11 cellular contexts compared by ENCODE assay signal in genomic region chr1:22993220-22993795, GRCh38. TPM values are rescaled to one million over a fixed set of nuclear protein-coding genes. Genes with fewer than 3 reads are reported as not detected.
A peak's percentile ranks its signal among the peaks of the same experiment; 100 is the strongest.
DNase-seq lines count a peak whose midpoint lies in the region; ATAC-seq, FAIRE-seq and TF ChIP-seq lines count a peak whose summit lies in the region.
"Not testable (repeated sequence)": the region's sequence is repeated elsewhere in the genome, so short reads cannot be mapped to it uniquely, and the experiment has no call there.
"Had no signal": no experiment of that assay in that cellular context is flagged by ENCODE, and none has a peak within 500 bp of the region (broad histone marks: within the 10 kb centered on the region; RNA-seq: fewer than 3 reads in every experiment).

No MANE protein-coding gene starts in this region.

- CTCF ChIA-PET in A549 (lab: Yijun Ruan, JAX): interaction anchor here (1.5 kb wide), 1 partner anchor 16 kb away, joined by 3 read pairs; no protein-coding TSS in a partner anchor
- CTCF ChIA-PET in HCT116 (lab: Charles Lee); HepG2 (lab: Yijun Ruan, JAX; ENCODE audit: low intra/inter-chr PET ratio, low total read pairs): not testable (repeated sequence)

- not testable (repeated sequence) for H3K27me3 ChIP-seq in HCT116 (ENCODE audit: insufficient read depth, low read length); HepG2 (ENCODE audit: control insufficient read depth in 1 of 2, insufficient read depth in 2 of 2, low read length in 2 of 2)

- H3K4me1 ChIP-seq in A549; HCT116 (ENCODE audit: control insufficient read depth in 1 of 2, insufficient read depth in 2 of 2, low read length in 2 of 2); HepG2 (ENCODE audit: insufficient read depth, low read length): not testable (repeated sequence)

- H3K9me2 ChIP-seq in HCT116 (ENCODE audit: insufficient read depth): not testable (repeated sequence)

- not testable (repeated sequence) for TF ChIP-seq RAD21 in A549 (conservative IDR thresholded peaks at IDR 0.05 in 1 of 2, IDR thresholded peaks at IDR 0.05 in 1 of 2); HCT116 (IDR thresholded peaks at IDR 0.05; ENCODE audit: low read depth); HepG2 (CRISPR knock-in tag; IDR thresholded peaks at IDR 0.05)

- H3K36me3 ChIP-seq in HCT116 (ENCODE audit: control insufficient read depth in 1 of 2, insufficient read depth in 2 of 2, low read length in 2 of 2); HepG2 (replicated peaks in 1 of 2; ENCODE audit: control insufficient read depth in 1 of 2, insufficient read depth in 2 of 2, low read length in 2 of 2): not testable (repeated sequence)

- H3K79me2 ChIP-seq in HCT116 (ENCODE audit: insufficient read depth, low read length); HepG2 (ENCODE audit: insufficient read depth, low read length): not testable (repeated sequence)

- H4K20me1 ChIP-seq in HCT116 (ENCODE audit: insufficient read depth); HepG2 (ENCODE audit: insufficient read depth, low read length): not testable (repeated sequence)

- not testable (repeated sequence) for H3K4me3 ChIP-seq in A549; HCT116 (replicated peaks in 1 of 2; ENCODE audit: low read depth in 1 of 2, low read length in 2 of 2); NB4 (ENCODE audit: low read depth, low read length); HepG2 (replicated peaks in 1 of 3; ENCODE audit: insufficient read depth in 1 of 3, low read depth in 2 of 3, low read length in 3 of 3)

- 62% methylated on average over 6 of the region's 6 CpGs for WGBS in A549 (ENCODE audit: missing lambda C conversion rate)
- 44% methylated on average over 6 of the region's 6 CpGs for WGBS in HepG2 (ENCODE audit: low lambda C conversion rate)

- not testable (repeated sequence) for TF ChIP-seq POLR2A in A549 (IDR thresholded peaks at IDR 0.05; ENCODE audit: low read length); HCT116 (IDR thresholded peaks at IDR 0.05; ENCODE audit: borderline replicate concordance, extremely low read depth, insufficient read depth, insufficient read length); NB4 (IDR thresholded peaks at IDR 0.05; ENCODE audit: extremely low read depth, insufficient read length); HepG2 (IDR thresholded peaks at IDR 0.05; ENCODE audit: insufficient read depth in 1 of 2, low read depth in 2 of 2, low read length in 2 of 2)

- not testable (repeated sequence) for FAIRE-seq in A549 (lab: Jason Lieb, UNC); HepG2 (lab: Jason Lieb, UNC)

- not testable (repeated sequence) for BruUV-seq in HCT116 (replicated peaks; lab: Mats Ljungman, UMichigan); HepG2 (replicated peaks; lab: Mats Ljungman, UMichigan)

- DNase-seq in A549 (ENCODE audit: low read depth in 1 of 2, low spot score in 1 of 2); HepG2 (ENCODE audit: low spot score): not testable (repeated sequence)
- DNase-seq in ELR (ENCODE audit: low read depth) (peak; percentile 37), HCT116 (ENCODE audit: low read depth, low spot score) (peak; percentile 21), NB4 (ENCODE audit: low read depth) (peak; percentile 14), NCI-H226 (peak; percentile 7), OCI-M1 (lab: John Stamatoyannopoulos, UW) (peak; percentile 50), RKO (ENCODE audit: low spot score) (peak; percentile 22)

- ATAC-seq in A549, HCT116, HepG2: not testable (repeated sequence)

- not testable (repeated sequence) for H3K27ac ChIP-seq in A549; HCT116 (ENCODE audit: low read depth, low read length); HepG2 (ENCODE audit: extremely low read length, insufficient read depth, low read length)

- not testable (repeated sequence) for H2AFZ ChIP-seq in HCT116 (ENCODE audit: low read depth, low read length, poor library complexity, severe bottlenecking); HepG2 (ENCODE audit: low read length)

- in situ Hi-C loops in HepG2 (cut with HindIII; ENCODE audit: extremely low pct_ligation_motif_present, low pct_unique_long_range_greater_than_20kb): not testable (repeated sequence)

- RAD21 ChIA-PET in HCT116 (lab: Charles Lee; ENCODE audit: low non-redundant PET in 1 of 2, low total read pairs in 2 of 2, uncharacterized antibody in 2 of 2, unreplicated experiment in 2 of 2): not testable (repeated sequence)

- intact Hi-C loops in HCT116 (cut with micrococcal nuclease); HepG2 (cut with micrococcal nuclease; ENCODE audit: unreplicated experiment): not testable (repeated sequence)

- H3K9me3 ChIP-seq in A549: peaks cover 19% of the 10 kb centered on the region; the same call in 2 of the 3 replicates
- H3K9me3 ChIP-seq in HCT116 (ENCODE audit: control insufficient read depth in 1 of 2, insufficient read depth in 1 of 2, low read depth in 1 of 2, low read length in 2 of 2); HepG2 (ENCODE audit: low read length): not testable (repeated sequence)

- H3K4me2 ChIP-seq in A549; HCT116 (ENCODE audit: low read length); HepG2 (ENCODE audit: low read depth, low read length): not testable (repeated sequence)

- POLR2A ChIA-PET in A549 (lab: Yijun Ruan, JAX); HCT116 (lab: Charles Lee); HepG2 (lab: Yijun Ruan, JAX): not testable (repeated sequence)

- H3K9ac ChIP-seq in HCT116 (ENCODE audit: low read length); HepG2 (ENCODE audit: insufficient read depth, low read depth, low read length): not testable (repeated sequence)

- TF ChIP-seq CTCF in A549 (IDR thresholded peaks at IDR 0.05); HCT116 (IDR thresholded peaks at IDR 0.05 in 2 of 3, conservative IDR thresholded peaks at IDR 0.05 in 1 of 3; ENCODE audit: borderline replicate concordance in 1 of 3, insufficient read depth in 1 of 3, low read depth in 2 of 3, low read length in 2 of 3); NB4 (IDR thresholded peaks at IDR 0.05; ENCODE audit: low read depth, low read length); HepG2 (CRISPR knock-in tag; IDR thresholded peaks at IDR 0.05): not testable (repeated sequence)

- not testable (repeated sequence) for TF ChIP-seq EP300 in A549 (IDR thresholded peaks at IDR 0.05); HepG2 (IDR thresholded peaks at IDR 0.05; ENCODE audit: low read depth in 2 of 2, low read length in 2 of 2); HepG2 (CRISPR knock-in tag; IDR thresholded peaks at IDR 0.05; ENCODE audit: borderline replicate concordance)

RNA-seq across cellular contexts. Expression of gene LACTBL1, which starts 20.6 kb away (rescaled TPM):
- polyA plus RNA-seq in A549 (2011; rRNA removed) (not detected in 2 replicates), A549 (2017; fragmentation: RNase III; extraction: RNeasy Plus Mini Kit Qiagen cat#74134 plus additional on column Dnase treatment) (not detected in 3 replicates), HepG2 (2011; rRNA removed) (0.12 and 0.37 TPM in 2 replicates)
- not detected in 2 replicates for polyA plus RNA-seq in A549 (2012; cell fraction: cytosol; rRNA removed)
- not detected in 2 replicates for polyA plus RNA-seq in A549 (2012; cell fraction: nucleus; rRNA removed)
- polyA minus RNA-seq in A549 (2011; rRNA and poly(A)+ RNA removed): not detected in 2 replicates
- total RNA-seq in HCT116 (2021; ENCODE audit: unreplicated experiment) (not detected), HepG2 (2016; rRNA removed; fragmentation: Illumina TruSeq; extraction: Trizol) (0.90 and 1.3 TPM in 2 replicates)
- not detected in 2 replicates for polyA plus RNA-seq in HCT116 (2012)
- total RNA-seq in HepG2 (2016; cell fraction: cytosol; rRNA removed; fragmentation: Illumina TruSeq; extraction: Trizol; ENCODE audit: low read depth): not detected in 2 replicates
- total RNA-seq in HepG2 (2016; cell fraction: insoluble cytoplasmic fraction; rRNA removed; fragmentation: Illumina TruSeq; extraction: Trizol): 0.76 and 1.6 TPM in 2 replicates
- 0.34 and 0.48 TPM in 2 replicates for total RNA-seq in HepG2 (2016; cell fraction: membrane; rRNA removed; fragmentation: Illumina TruSeq; extraction: Trizol)
- total RNA-seq in HepG2 (2016; cell fraction: nucleus; rRNA removed; fragmentation: Illumina TruSeq; extraction: Trizol): 0.94 and 1.2 TPM in 2 replicates
- 0.21 and 0.29 TPM in 2 replicates for polyA plus RNA-seq in HepG2 (2011; cell fraction: cytosol; rRNA removed)
- polyA plus RNA-seq in HepG2 (2011; cell fraction: nucleus; rRNA removed): 1.2 and 1.4 TPM in 2 replicates
- polyA plus RNA-seq in HepG2 (2012): 0.13 and 0.38 TPM in 2 replicates
- polyA plus RNA-seq in HepG2 (2016; cell fraction: cytosol; fragmentation: Illumina TruSeq; extraction: Trizol; ENCODE audit: low read depth): not detected in 2 replicates
- polyA plus RNA-seq in HepG2 (2016; cell fraction: insoluble cytoplasmic fraction; fragmentation: Illumina TruSeq; extraction: Trizol; ENCODE audit: low read depth): 0.60 and 0.66 TPM in 2 replicates
- 0.13 and 0.24 TPM in 2 replicates for polyA plus RNA-seq in HepG2 (2016; cell fraction: membrane; fragmentation: Illumina TruSeq; extraction: Trizol; ENCODE audit: low read depth)
- polyA plus RNA-seq in HepG2 (2016; cell fraction: nucleus; fragmentation: Illumina TruSeq; extraction: Trizol; ENCODE audit: insufficient read depth, low read depth): 0.77 and 0.93 TPM in 2 replicates
- 1.2 TPM in 1 of 2 replicates, not detected in the other for polyA minus RNA-seq in HepG2 (2011; rRNA and poly(A)+ RNA removed; ENCODE audit: low replicate concordance)
- 0.49 TPM in 1 of 2 replicates, not detected in the other for polyA minus RNA-seq in HepG2 (2011; cell fraction: cytosol; rRNA and poly(A)+ RNA removed)
- not detected in 2 replicates for polyA minus RNA-seq in HepG2 (2011; cell fraction: nucleus; rRNA and poly(A)+ RNA removed)
- total RNA-seq: CD4-positive, alpha-beta T cell; CD8-positive, alpha-beta memory T cell had no signal
- polyA plus RNA-seq: CD14-positive monocyte; CD8-positive, alpha-beta memory T cell had no signal

RNA-seq across cellular contexts. Expression of gene TEX46, which starts 22.3 kb away (rescaled TPM):
- polyA plus RNA-seq in A549 (2011; rRNA removed) (not detected in 2 replicates), A549 (2017; fragmentation: RNase III; extraction: RNeasy Plus Mini Kit Qiagen cat#74134 plus additional on column Dnase treatment) (not detected in 3 replicates), HepG2 (2011; rRNA removed) (not detected in 2 replicates)
- not detected in 2 replicates for polyA plus RNA-seq in A549 (2012; cell fraction: cytosol; rRNA removed)
- polyA plus RNA-seq in A549 (2012; cell fraction: nucleus; rRNA removed): not detected in 2 replicates
- polyA minus RNA-seq in A549 (2011; rRNA and poly(A)+ RNA removed): not detected in 2 replicates
- total RNA-seq in HCT116 (2021; ENCODE audit: unreplicated experiment) (1.0 TPM), HepG2 (2016; rRNA removed; fragmentation: Illumina TruSeq; extraction: Trizol) (not detected in 2 replicates)
- 0.34 TPM in 1 of 2 replicates, not detected in the other for polyA plus RNA-seq in HCT116 (2012)
- not detected in 2 replicates for total RNA-seq in HepG2 (2016; cell fraction: cytosol; rRNA removed; fragmentation: Illumina TruSeq; extraction: Trizol; ENCODE audit: low read depth)
- total RNA-seq in HepG2 (2016; cell fraction: insoluble cytoplasmic fraction; rRNA removed; fragmentation: Illumina TruSeq; extraction: Trizol): not detected in 2 replicates
- not detected in 2 replicates for total RNA-seq in HepG2 (2016; cell fraction: membrane; rRNA removed; fragmentation: Illumina TruSeq; extraction: Trizol)
- not detected in 2 replicates for total RNA-seq in HepG2 (2016; cell fraction: nucleus; rRNA removed; fragmentation: Illumina TruSeq; extraction: Trizol)
- polyA plus RNA-seq in HepG2 (2011; cell fraction: cytosol; rRNA removed): not detected in 2 replicates
- polyA plus RNA-seq in HepG2 (2011; cell fraction: nucleus; rRNA removed): not detected in 2 replicates
- not detected in 2 replicates for polyA plus RNA-seq in HepG2 (2012)
- polyA plus RNA-seq in HepG2 (2016; cell fraction: cytosol; fragmentation: Illumina TruSeq; extraction: Trizol; ENCODE audit: low read depth): not detected in 2 replicates
- polyA plus RNA-seq in HepG2 (2016; cell fraction: insoluble cytoplasmic fraction; fragmentation: Illumina TruSeq; extraction: Trizol; ENCODE audit: low read depth): not detected in 2 replicates
- not detected in 2 replicates for polyA plus RNA-seq in HepG2 (2016; cell fraction: membrane; fragmentation: Illumina TruSeq; extraction: Trizol; ENCODE audit: low read depth)
- not detected in 2 replicates for polyA plus RNA-seq in HepG2 (2016; cell fraction: nucleus; fragmentation: Illumina TruSeq; extraction: Trizol; ENCODE audit: insufficient read depth, low read depth)
- polyA minus RNA-seq in HepG2 (2011; rRNA and poly(A)+ RNA removed; ENCODE audit: low replicate concordance): not detected in 2 replicates
- polyA minus RNA-seq in HepG2 (2011; cell fraction: cytosol; rRNA and poly(A)+ RNA removed): not detected in 2 replicates
- polyA minus RNA-seq in HepG2 (2011; cell fraction: nucleus; rRNA and poly(A)+ RNA removed): not detected in 2 replicates
- total RNA-seq: CD4-positive, alpha-beta T cell; CD8-positive, alpha-beta memory T cell had no signal
- polyA plus RNA-seq: CD14-positive monocyte; CD8-positive, alpha-beta memory T cell had no signal

RNA-seq across cellular contexts. Expression of gene KDM1A, which starts 26.0 kb away (rescaled TPM):
- polyA plus RNA-seq in A549 (2011; rRNA removed) (71.8 and 80.3 TPM in 2 replicates), A549 (2017; fragmentation: RNase III; extraction: RNeasy Plus Mini Kit Qiagen cat#74134 plus additional on column Dnase treatment) (63.7 to 67.6 TPM (median 66.4 TPM) in 3 replicates), HepG2 (2011; rRNA removed) (71.8 and 81.3 TPM in 2 replicates)
- polyA plus RNA-seq in A549 (2012; cell fraction: cytosol; rRNA removed): 58.9 and 65.8 TPM in 2 replicates
- polyA plus RNA-seq in A549 (2012; cell fraction: nucleus; rRNA removed): 58.4 and 107 TPM in 2 replicates
- polyA minus RNA-seq in A549 (2011; rRNA and poly(A)+ RNA removed): 81.8 and 87.9 TPM in 2 replicates
- total RNA-seq in HCT116 (2021; ENCODE audit: unreplicated experiment) (162 TPM), HepG2 (2016; rRNA removed; fragmentation: Illumina TruSeq; extraction: Trizol) (173 and 204 TPM in 2 replicates)
- polyA plus RNA-seq in HCT116 (2012): 87.6 and 117 TPM in 2 replicates
- 37.4 and 41.2 TPM in 2 replicates for total RNA-seq in HepG2 (2016; cell fraction: cytosol; rRNA removed; fragmentation: Illumina TruSeq; extraction: Trizol; ENCODE audit: low read depth)
- 163 and 183 TPM in 2 replicates for total RNA-seq in HepG2 (2016; cell fraction: insoluble cytoplasmic fraction; rRNA removed; fragmentation: Illumina TruSeq; extraction: Trizol)
- total RNA-seq in HepG2 (2016; cell fraction: membrane; rRNA removed; fragmentation: Illumina TruSeq; extraction: Trizol): 63.6 and 67.4 TPM in 2 replicates
- 88.0 and 101 TPM in 2 replicates for total RNA-seq in HepG2 (2016; cell fraction: nucleus; rRNA removed; fragmentation: Illumina TruSeq; extraction: Trizol)
- polyA plus RNA-seq in HepG2 (2011; cell fraction: cytosol; rRNA removed): 79.1 and 88.1 TPM in 2 replicates
- polyA plus RNA-seq in HepG2 (2011; cell fraction: nucleus; rRNA removed): 76.8 and 77.0 TPM in 2 replicates
- 55.3 and 71.8 TPM in 2 replicates for polyA plus RNA-seq in HepG2 (2012)
- polyA plus RNA-seq in HepG2 (2016; cell fraction: cytosol; fragmentation: Illumina TruSeq; extraction: Trizol; ENCODE audit: low read depth): 14.2 and 15.7 TPM in 2 replicates
- polyA plus RNA-seq in HepG2 (2016; cell fraction: insoluble cytoplasmic fraction; fragmentation: Illumina TruSeq; extraction: Trizol; ENCODE audit: low read depth): 163 and 165 TPM in 2 replicates
- polyA plus RNA-seq in HepG2 (2016; cell fraction: membrane; fragmentation: Illumina TruSeq; extraction: Trizol; ENCODE audit: low read depth): 27.3 and 35.0 TPM in 2 replicates
- polyA plus RNA-seq in HepG2 (2016; cell fraction: nucleus; fragmentation: Illumina TruSeq; extraction: Trizol; ENCODE audit: insufficient read depth, low read depth): 123 and 125 TPM in 2 replicates
- polyA minus RNA-seq in HepG2 (2011; rRNA and poly(A)+ RNA removed; ENCODE audit: low replicate concordance): 135 and 154 TPM in 2 replicates
- polyA minus RNA-seq in HepG2 (2011; cell fraction: cytosol; rRNA and poly(A)+ RNA removed): 42.9 and 46.2 TPM in 2 replicates
- 52.4 and 57.6 TPM in 2 replicates for polyA minus RNA-seq in HepG2 (2011; cell fraction: nucleus; rRNA and poly(A)+ RNA removed)
